In the genomic region with DNA sequence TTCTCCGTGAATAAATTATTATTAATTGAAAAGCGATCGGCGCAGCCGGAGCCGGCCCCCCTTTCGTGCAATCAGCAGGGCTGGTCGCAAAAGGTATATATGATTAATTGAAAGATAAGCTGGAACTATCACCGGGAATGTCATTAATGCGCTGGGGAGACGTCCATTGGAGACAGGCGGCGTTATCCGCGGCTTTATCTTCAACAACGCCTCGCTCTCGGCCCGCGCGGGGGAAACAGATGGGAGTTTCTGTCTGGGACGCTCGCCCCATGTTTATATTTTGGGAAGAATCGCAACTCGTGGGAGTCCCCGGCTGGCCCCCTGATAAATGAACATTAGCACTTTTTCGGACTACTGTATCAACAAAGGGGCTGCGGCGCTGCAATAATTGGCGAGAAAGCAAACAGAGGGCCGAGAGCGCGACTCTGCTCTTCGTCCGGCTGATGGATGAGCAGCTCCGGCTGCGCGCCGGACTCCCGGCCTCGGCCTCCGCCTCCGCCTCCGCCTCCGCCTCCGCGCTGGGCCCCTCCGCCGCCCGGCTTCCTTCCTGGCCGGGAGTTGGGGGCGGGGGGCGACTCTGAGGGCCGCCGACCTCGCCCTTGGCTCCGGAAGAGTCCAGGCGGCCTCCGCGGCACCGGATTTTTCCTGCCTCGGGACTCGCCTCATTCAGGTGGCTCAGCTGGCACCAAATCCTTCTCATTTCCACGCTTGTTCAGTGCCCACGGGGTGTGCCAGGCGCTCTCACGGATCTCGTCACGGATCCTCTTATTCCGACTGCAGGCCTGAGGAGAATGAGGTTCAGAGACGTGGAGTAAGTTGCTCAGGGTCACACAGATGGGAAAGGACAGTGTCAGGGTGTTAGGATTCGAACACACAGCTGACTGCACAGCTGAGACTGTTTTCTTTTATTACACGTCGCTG, we compare ENCODE assay signal across 1 cellular context.
TF ChIP-seq lines count a peak whose summit lies in the region.

No MANE protein-coding gene starts in this region.

TF ChIP-seq in A549, 52 proteins besides CTCF, POLR2A, EP300 and RAD21:
- TF ChIP-seq, protein P1, sequence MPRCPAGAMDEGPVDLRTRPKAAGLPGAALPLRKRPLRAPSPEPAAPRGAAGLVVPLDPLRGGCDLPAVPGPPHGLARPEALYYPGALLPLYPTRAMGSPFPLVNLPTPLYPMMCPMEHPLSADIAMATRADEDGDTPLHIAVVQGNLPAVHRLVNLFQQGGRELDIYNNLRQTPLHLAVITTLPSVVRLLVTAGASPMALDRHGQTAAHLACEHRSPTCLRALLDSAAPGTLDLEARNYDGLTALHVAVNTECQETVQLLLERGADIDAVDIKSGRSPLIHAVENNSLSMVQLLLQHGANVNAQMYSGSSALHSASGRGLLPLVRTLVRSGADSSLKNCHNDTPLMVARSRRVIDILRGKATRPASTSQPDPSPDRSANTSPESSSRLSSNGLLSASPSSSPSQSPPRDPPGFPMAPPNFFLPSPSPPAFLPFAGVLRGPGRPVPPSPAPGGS (IDR thresholded peaks at IDR 0.05): no peak
- TF ChIP-seq EHF (CRISPR knock-in tag; IDR thresholded peaks at IDR 0.05): no peak
- TF ChIP-seq PHF8 (IDR thresholded peaks at IDR 0.05; ENCODE audit: borderline replicate concordance, low read depth): no peak
- no peak for TF ChIP-seq CBX8 (IDR thresholded peaks at IDR 0.05)
- no peak for TF ChIP-seq RCOR1 (IDR thresholded peaks at IDR 0.05; ENCODE audit: low read depth, low read length)
- no peak for TF ChIP-seq FOXS1 (CRISPR knock-in tag; IDR thresholded peaks at IDR 0.05)
- no peak for TF ChIP-seq ZFP36 (IDR thresholded peaks at IDR 0.05; ENCODE audit: borderline replicate concordance, partially characterized antibody)
- TF ChIP-seq HOXB5 (CRISPR knock-in tag; IDR thresholded peaks at IDR 0.05): no peak
- TF ChIP-seq CEBPB (IDR thresholded peaks at IDR 0.05): no peak
- no peak for TF ChIP-seq ESRRA (IDR thresholded peaks at IDR 0.05; ENCODE audit: borderline replicate concordance, low read length)
- TF ChIP-seq RARB (CRISPR knock-in tag; IDR thresholded peaks at IDR 0.05): no peak
- TF ChIP-seq KDM5A (IDR thresholded peaks at IDR 0.05): no peak
- TF ChIP-seq TFCP2L1 (CRISPR knock-in tag; IDR thresholded peaks at IDR 0.05): no peak
- no peak for TF ChIP-seq MAFK (IDR thresholded peaks at IDR 0.05; ENCODE audit: partially characterized antibody)
- TF ChIP-seq CBX2 (IDR thresholded peaks at IDR 0.05; ENCODE audit: borderline replicate concordance, low read depth): no peak
- TF ChIP-seq, protein P2, sequence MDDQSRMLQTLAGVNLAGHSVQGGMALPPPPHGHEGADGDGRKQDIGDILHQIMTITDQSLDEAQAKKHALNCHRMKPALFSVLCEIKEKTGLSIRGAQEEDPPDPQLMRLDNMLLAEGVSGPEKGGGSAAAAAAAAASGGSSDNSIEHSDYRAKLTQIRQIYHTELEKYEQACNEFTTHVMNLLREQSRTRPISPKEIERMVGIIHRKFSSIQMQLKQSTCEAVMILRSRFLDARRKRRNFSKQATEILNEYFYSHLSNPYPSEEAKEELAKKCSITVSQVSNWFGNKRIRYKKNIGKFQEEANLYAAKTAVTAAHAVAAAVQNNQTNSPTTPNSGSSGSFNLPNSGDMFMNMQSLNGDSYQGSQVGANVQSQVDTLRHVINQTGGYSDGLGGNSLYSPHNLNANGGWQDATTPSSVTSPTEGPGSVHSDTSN (IDR thresholded peaks at IDR 0.05): no peak
- no peak for TF ChIP-seq ZNF302 (CRISPR knock-in tag; IDR thresholded peaks at IDR 0.05)
- TF ChIP-seq SMC3 (IDR thresholded peaks at IDR 0.05): no peak
- no peak for TF ChIP-seq NFE2L2 (conservative IDR thresholded peaks at IDR 0.05; ENCODE audit: low read length)
- no peak for TF ChIP-seq RNF2 (IDR thresholded peaks at IDR 0.05; ENCODE audit: borderline replicate concordance, low read depth)
